10 cellular contexts compared by ENCODE assay signal in genomic region chr1:113940365-113941244, GRCh38. TPM values are rescaled to one million over a fixed set of nuclear protein-coding genes. Genes with fewer than 3 reads are reported as not detected.
DNase-seq lines count a peak whose midpoint lies in the region; ATAC-seq lines count a peak whose summit lies in the region.
"Had no signal": no experiment of that assay in that cellular context is flagged by ENCODE, and none has a peak within 500 bp of the region (broad histone marks: within the 10 kb centered on the region; RNA-seq: fewer than 3 reads in every experiment).

No MANE protein-coding gene starts in this region.

- peaks cover 4 to 6% of the 10 kb centered on the region in 2 donors for H3K9me3 Mint-ChIP-seq in stimulated activated naive CD8-positive, alpha-beta T cell treated with anti-CD3 and anti-CD28 coated beads, Interleukin-15, amount 100 ng/mL, for 72 hours

- no peaks in the 10 kb centered on the region for H3K27me3 Mint-ChIP-seq in stimulated activated naive CD8-positive, alpha-beta T cell treated with anti-CD3 and anti-CD28 coated beads, Interleukin-15, amount 100 ng/mL, for 72 hours

- peak; percentile 56 for DNase-seq in activated CD4-positive, alpha-beta T cell treated with anti-CD3 and anti-CD28 coated beads for 48 hours
- no peak for DNase-seq in activated CD4-positive, alpha-beta T cell treated with anti-CD3 and anti-CD28 coated beads, Interleukin-2, amount 50 U/mL, for 4 hours
- DNase-seq in SIG-M5 (lab: John Stamatoyannopoulos, UW), result peak; percentile 84
- peak; percentile 48 for DNase-seq in central memory CD4-positive, alpha-beta T cell
- DNase-seq in stimulated activated naive CD8-positive, alpha-beta T cell treated with anti-CD3 and anti-CD28 coated beads, Interleukin-15, amount 100 ng/mL, for 72 hours, result peak; percentile 73 to 85
- DNase-seq in NCI-H2107 treated with DMSO at 0.1 percent for 48 hours (lab: John Stamatoyannopoulos, UW; ENCODE audit: unreplicated experiment), result no peak
- no peak for DNase-seq in posterior vena cava (ENCODE audit: low spot score)
- DNase-seq: ACHN, heart right ventricle had no signal

- peak; percentile 93 for ATAC-seq in stimulated activated naive CD8-positive, alpha-beta T cell treated with anti-CD3 and anti-CD28 coated beads, Interleukin-15, amount 100 ng/mL, for 72 hours
- ATAC-seq in GM18861 (IDR thresholded peaks at IDR 0.05; ENCODE audit: unreplicated experiment), result no peak

- H3K4me1 Mint-ChIP-seq in stimulated activated naive CD8-positive, alpha-beta T cell treated with anti-CD3 and anti-CD28 coated beads, Interleukin-15, amount 100 ng/mL, for 72 hours, result peaks cover 85% of the 10 kb centered on the region

- intact Hi-C loops in posterior vena cava (cut with DNase I), result no loop called here

- H3K4me3 Mint-ChIP-seq in stimulated activated naive CD8-positive, alpha-beta T cell treated with anti-CD3 and anti-CD28 coated beads, Interleukin-15, amount 100 ng/mL, for 72 hours, result peak overlapping the region; percentile 71 to 88

- H3K27ac Mint-ChIP-seq in stimulated activated naive CD8-positive, alpha-beta T cell treated with anti-CD3 and anti-CD28 coated beads, Interleukin-15, amount 100 ng/mL, for 72 hours, result peak overlapping the region; percentile 64 to 85

RNA-seq across cellular contexts. Expression of gene HIPK1, which starts 11.5 kb away (rescaled TPM):
- 10 to 100 TPM; 68.9 to 78.9 TPM for total RNA-seq in posterior vena cava

RNA-seq across cellular contexts. Expression of gene DCLRE1B, which starts 35.5 kb away (rescaled TPM):
- total RNA-seq in posterior vena cava, result 1 to 10 TPM; 5.3 to 5.5 TPM

RNA-seq across cellular contexts. Expression of gene AP4B1, which starts 36.0 kb away (rescaled TPM):
- total RNA-seq in posterior vena cava, result 10 to 100 TPM in 1 of 2 donors, 1 to 10 TPM in 1; 8.3 to 20.0 TPM

RNA-seq across cellular contexts. Expression of gene OLFML3, which starts 38.7 kb away (rescaled TPM):
- total RNA-seq in posterior vena cava, result 100 to 1,000 TPM in 1 of 2 donors, 10 to 100 TPM in 1; 43.6 to 109 TPM

RNA-seq across cellular contexts. Expression of gene BCL2L15, which starts 53.2 kb away (rescaled TPM):
- under 1 TPM; 0.32 to 0.57 TPM for total RNA-seq in posterior vena cava

Comparison
In these comparisons a context has a peak if more than half of its experiments do, and no peak if none do; other contexts are left out.
1. DNase-seq: peak in activated CD4-positive, alpha-beta T cell treated with anti-CD3 and anti-CD28 coated beads for 48 hours (single experiment), SIG-M5 (single experiment), central memory CD4-positive, alpha-beta T cell (single experiment) and stimulated activated naive CD8-positive, alpha-beta T cell treated with anti-CD3 and anti-CD28 coated beads, Interleukin-15, amount 100 ng/mL, for 72 hours (2 of 2); none in activated CD4-positive, alpha-beta T cell treated with anti-CD3 and anti-CD28 coated beads, Interleukin-2, amount 50 U/mL, for 4 hours (0 of 2), NCI-H2107 treated with DMSO at 0.1 percent for 48 hours (single experiment) and posterior vena cava (single experiment).